34 cellular contexts compared by ENCODE assay signal in the genomic region with DNA sequence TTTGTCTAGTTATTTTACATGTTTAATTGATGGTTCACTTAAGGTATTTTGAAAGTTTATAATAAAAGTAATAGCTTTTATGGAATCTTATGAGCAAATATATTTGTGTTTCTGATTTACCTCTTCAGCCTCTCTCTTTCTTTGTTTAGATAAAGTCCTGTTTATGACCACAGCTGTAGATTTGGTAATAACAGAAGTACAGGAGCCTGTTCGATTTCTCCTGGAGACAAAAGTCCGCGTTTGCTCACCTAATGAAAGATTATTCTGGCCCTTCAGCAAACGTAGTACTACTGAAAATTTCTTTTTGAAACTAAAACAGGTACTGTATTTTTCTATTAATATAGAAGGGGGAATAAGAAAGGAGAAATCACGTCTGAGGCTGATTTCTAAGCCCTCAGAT. TPM values are rescaled to one million over a fixed set of nuclear protein-coding genes. Genes with fewer than 3 reads are reported as not detected.
"Had no signal": no experiment of that assay in that cellular context is flagged by ENCODE, and none has a peak within 500 bp of the region (broad histone marks: within the 10 kb centered on the region; RNA-seq: fewer than 3 reads in every experiment).

No MANE protein-coding gene starts in this region.

- H3K27ac Mint-ChIP-seq: activated CD4-positive, alpha-beta memory T cell treated with anti-CD3 and anti-CD28 coated beads, Interleukin-2, amount 10 ng/mL, durations not matched to agents 7 days and 5 days; activated CD4-positive, alpha-beta T cell treated with anti-CD3 and anti-CD28 coated beads for 36 hours; activated CD4-positive, alpha-beta T cell treated with anti-CD3 and anti-CD28 coated beads, Interleukin-2, amount 10 ng/mL, durations not matched to agents 7 days and 5 days; activated naive CD4-positive, alpha-beta T cell treated with anti-CD3 and anti-CD28 coated beads, Interleukin-2, amount 10 ng/mL, durations not matched to agents 7 days and 5 days; activated naive CD4-positive, alpha-beta T cell treated with anti-CD3 and anti-CD28 coated beads, Interleukin-2, amount 50 U/mL, for 72 hours; activated naive CD8-positive, alpha-beta T cell treated with anti-CD3 and anti-CD28 coated beads, Interleukin-2, amount 10 ng/mL, durations not matched to agents 7 days and 5 days; activated T-cell treated with anti-CD3 and anti-CD28 coated beads, Interleukin-2, amount 50 U/mL, for 24 hours; dendritic cell treated with granulocyte-macrophage colony-stimulating factor and Interleukin-4, amounts not matched to agents 40 ng/mL and 50 ng/mL, for 4 days; endodermal cell; T-helper 2 cell treated with Interferon-gamma antibody and Interleukin-4, amounts not matched to agents 5 μg/mL and 100 μg/mL, for 36 hours had no signal

- H3K36me3 ChIP-seq: colonic mucosa had no signal

- H3K4me1 ChIP-seq: breast epithelium, colonic mucosa had no signal

- H3K4me3 Mint-ChIP-seq: activated CD4-positive, alpha-beta memory T cell treated with anti-CD3 and anti-CD28 coated beads, Interleukin-2, amount 10 ng/mL, durations not matched to agents 7 days and 5 days; activated CD4-positive, alpha-beta T cell treated with anti-CD3 and anti-CD28 coated beads for 36 hours; activated CD4-positive, alpha-beta T cell treated with anti-CD3 and anti-CD28 coated beads, Interleukin-2, amount 10 ng/mL, durations not matched to agents 7 days and 5 days; activated naive CD4-positive, alpha-beta T cell treated with anti-CD3 and anti-CD28 coated beads, Interleukin-2, amount 10 ng/mL, durations not matched to agents 7 days and 5 days; activated naive CD8-positive, alpha-beta T cell treated with anti-CD3 and anti-CD28 coated beads, Interleukin-2, amount 10 ng/mL, durations not matched to agents 7 days and 5 days; activated T-cell treated with anti-CD3 and anti-CD28 coated beads, Interleukin-2, amount 50 U/mL, for 24 hours; activated T-cell treated with anti-CD3 and anti-CD28 coated beads, Interleukin-2, amount 50 U/mL, for 72 hours; brain; dendritic cell treated with granulocyte-macrophage colony-stimulating factor and Interleukin-4, amounts not matched to agents 40 ng/mL and 50 ng/mL, for 4 days; endodermal cell; T-helper 17 cell; T-helper 2 cell treated with Interferon-gamma antibody and Interleukin-4, amounts not matched to agents 5 μg/mL and 100 μg/mL, for 36 hours had no signal

- H3K4me1 Mint-ChIP-seq: activated naive CD4-positive, alpha-beta T cell treated with anti-CD3 and anti-CD28 coated beads, Interleukin-2, amount 10 ng/mL, durations not matched to agents 7 days and 5 days had no signal

- ATAC-seq: activated CD4-positive, alpha-beta T cell treated with anti-CD3 and anti-CD28 coated beads for 36 hours; activated naive CD4-positive, alpha-beta T cell treated with anti-CD3 and anti-CD28 coated beads, Interleukin-2, amount 50 U/mL, for 72 hours; activated T-cell treated with anti-CD3 and anti-CD28 coated beads, Interleukin-2, amount 50 U/mL, for 72 hours; esophagus mucosa; T-helper 17 cell had no signal

- H3K9me3 ChIP-seq: ascending aorta, breast epithelium, colonic mucosa had no signal

- DNase-seq: activated CD4-positive, alpha-beta memory T cell treated with anti-CD3 and anti-CD28 coated beads, Interleukin-2, amount 10 ng/mL, durations not matched to agents 7 days and 5 days; activated CD4-positive, alpha-beta T cell treated with anti-CD3 and anti-CD28 coated beads for 36 hours; activated CD4-positive, alpha-beta T cell treated with anti-CD3 and anti-CD28 coated beads, Interleukin-2, amount 10 ng/mL, durations not matched to agents 7 days and 5 days; activated CD4-positive, alpha-beta T cell treated with anti-CD3 and anti-CD28 coated beads, Interleukin-2, amount 50 U/mL, for 4 hours; activated CD4-positive, CD25-positive, alpha-beta regulatory T cell; activated CD4-positive, CD25-positive, alpha-beta regulatory T cell treated with anti-CD3 and anti-CD28 coated beads, Interleukin-2, amount 50 U/mL, for 72 hours; activated CD8-positive, alpha-beta memory T cell treated with anti-CD3 and anti-CD28 coated beads, Interleukin-2, amount 50 U/mL, for 48 hours; activated gamma-delta T cell; activated naive CD4-positive, alpha-beta T cell; activated naive CD4-positive, alpha-beta T cell treated with anti-CD3 and anti-CD28 coated beads, Interleukin-2, amount 10 ng/mL, durations not matched to agents 7 days and 5 days; activated naive CD8-positive, alpha-beta T cell treated with anti-CD3 and anti-CD28 coated beads, Interleukin-2, amount 10 ng/mL, durations not matched to agents 7 days and 5 days; activated T-cell treated with anti-CD3 and anti-CD28 coated beads for 4 hours; activated T-cell treated with anti-CD3 and anti-CD28 coated beads, Interleukin-2, amount 50 U/mL, for 24 hours; activated T-cell treated with anti-CD3 and anti-CD28 coated beads, Interleukin-2, amount 50 U/mL, for 72 hours; central memory CD4-positive, alpha-beta T cell; cerebellar nuclear complex; colonic mucosa; dorsolateral prefrontal cortex; effector memory CD4-positive, alpha-beta T cell; endodermal cell; foreskin fibroblast; head of caudate nucleus; T-helper 1 cell; T-helper 17 cell; T1000 had no signal

- H3K27me3 ChIP-seq: ascending aorta, breast epithelium, cardiac muscle cell, colonic mucosa, dorsolateral prefrontal cortex had no signal

- H3K9me3 Mint-ChIP-seq: activated CD4-positive, alpha-beta memory T cell treated with anti-CD3 and anti-CD28 coated beads, Interleukin-2, amount 10 ng/mL, durations not matched to agents 7 days and 5 days; activated CD4-positive, alpha-beta T cell treated with anti-CD3 and anti-CD28 coated beads, Interleukin-2, amount 10 ng/mL, durations not matched to agents 7 days and 5 days; activated naive CD4-positive, alpha-beta T cell treated with anti-CD3 and anti-CD28 coated beads, Interleukin-2, amount 10 ng/mL, durations not matched to agents 7 days and 5 days; activated naive CD4-positive, alpha-beta T cell treated with anti-CD3 and anti-CD28 coated beads, Interleukin-2, amount 50 U/mL, for 72 hours; activated naive CD8-positive, alpha-beta T cell treated with anti-CD3 and anti-CD28 coated beads, Interleukin-2, amount 10 ng/mL, durations not matched to agents 7 days and 5 days; activated T-cell treated with anti-CD3 and anti-CD28 coated beads, Interleukin-2, amount 50 U/mL, for 24 hours; activated T-cell treated with anti-CD3 and anti-CD28 coated beads, Interleukin-2, amount 50 U/mL, for 72 hours; brain; dendritic cell treated with granulocyte-macrophage colony-stimulating factor and Interleukin-4, amounts not matched to agents 40 ng/mL and 50 ng/mL, for 4 days; endodermal cell; T-helper 2 cell treated with Interferon-gamma antibody and Interleukin-4, amounts not matched to agents 5 μg/mL and 100 μg/mL, for 36 hours had no signal

- H3K27me3 Mint-ChIP-seq: activated CD4-positive, alpha-beta memory T cell treated with anti-CD3 and anti-CD28 coated beads, Interleukin-2, amount 10 ng/mL, durations not matched to agents 7 days and 5 days; activated CD4-positive, alpha-beta T cell treated with anti-CD3 and anti-CD28 coated beads for 36 hours; activated CD4-positive, alpha-beta T cell treated with anti-CD3 and anti-CD28 coated beads, Interleukin-2, amount 10 ng/mL, durations not matched to agents 7 days and 5 days; activated naive CD4-positive, alpha-beta T cell treated with anti-CD3 and anti-CD28 coated beads, Interleukin-2, amount 10 ng/mL, durations not matched to agents 7 days and 5 days; activated naive CD8-positive, alpha-beta T cell treated with anti-CD3 and anti-CD28 coated beads, Interleukin-2, amount 10 ng/mL, durations not matched to agents 7 days and 5 days; activated T-cell treated with anti-CD3 and anti-CD28 coated beads, Interleukin-2, amount 50 U/mL, for 24 hours; brain; dendritic cell treated with granulocyte-macrophage colony-stimulating factor and Interleukin-4, amounts not matched to agents 40 ng/mL and 50 ng/mL, for 4 days; T-helper 17 cell had no signal

- H3K27ac ChIP-seq: breast epithelium, cardiac muscle cell, colonic mucosa had no signal

- H3K4me3 ChIP-seq: ascending aorta, breast epithelium, cardiac muscle cell, colonic mucosa, dorsolateral prefrontal cortex had no signal

RNA-seq across cellular contexts. Expression of a gene that starts 35.0 kb away (rescaled TPM):
- total RNA-seq: epithelial cell of proximal tubule had no signal
- polyA plus RNA-seq: cardiac muscle cell had no signal
